In genomic region chr1:234675561-234675960, GRCh38 we compare ENCODE assay signal across 1 cellular context.
TF ChIP-seq lines count a peak whose summit lies in the region.

No MANE protein-coding gene starts in this region.

TF ChIP-seq in IMR-90, 13 proteins besides CTCF, POLR2A, EP300 and RAD21 (continued from another document):
- TF ChIP-seq ELK1 (IDR thresholded peaks at IDR 0.05; ENCODE audit: borderline replicate concordance, low read depth, low read length), result no peak
- TF ChIP-seq FOS (IDR thresholded peaks at IDR 0.05; ENCODE audit: low read depth, low read length), result no peak
- TF ChIP-seq MXI1 (IDR thresholded peaks at IDR 0.05; ENCODE audit: borderline replicate concordance, low read depth, low read length), result no peak
- TF ChIP-seq USF2 (IDR thresholded peaks at IDR 0.05; ENCODE audit: low read depth, low read length), result no peak
- no peak for TF ChIP-seq NFE2L2 (IDR thresholded peaks at IDR 0.05; ENCODE audit: low read depth, low read length)
- no peak for TF ChIP-seq BHLHE40 (IDR thresholded peaks at IDR 0.05; ENCODE audit: low read depth, low read length)
- no peak for TF ChIP-seq MAFK (IDR thresholded peaks at IDR 0.05; ENCODE audit: low read depth, low read length)
